ENCODE assay signal across 22 cellular contexts in the genomic region with DNA sequence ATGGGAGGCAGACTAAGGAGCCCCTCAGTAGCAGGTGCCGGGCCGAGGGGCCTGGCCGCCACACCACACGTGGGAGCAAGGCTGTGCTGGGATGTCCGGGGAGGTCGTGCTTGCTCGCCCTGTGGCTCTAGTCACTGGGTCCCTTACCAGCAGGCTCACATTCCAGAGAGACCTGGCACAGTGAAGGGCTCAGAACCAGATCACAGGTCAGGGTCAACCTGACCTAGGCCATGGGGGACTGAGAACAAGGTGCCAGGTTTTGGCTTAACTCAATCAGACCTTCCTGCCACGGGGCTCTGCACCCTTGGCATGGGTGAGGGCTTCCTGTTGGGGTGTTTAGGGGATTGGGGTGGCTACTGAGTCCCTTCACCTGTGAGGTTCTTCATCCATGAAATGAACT. TPM values are rescaled to one million over a fixed set of nuclear protein-coding genes. Genes with fewer than 3 reads are reported as not detected.
"Had no signal": no experiment of that assay in that cellular context is flagged by ENCODE, and none has a peak within 500 bp of the region (broad histone marks: within the 10 kb centered on the region; RNA-seq: fewer than 3 reads in every experiment).

No MANE protein-coding gene starts in this region.

- H3K27me3 Mint-ChIP-seq: activated CD4-positive, alpha-beta T cell treated with anti-CD3 and anti-CD28 coated beads, Interleukin-2, amount 10 ng/mL, durations not matched to agents 24 days and 14 days; activated CD8-positive, alpha-beta T cell treated with anti-CD3 and anti-CD28 coated beads for 36 hours; central memory CD8-positive, alpha-beta T cell; stimulated activated naive CD8-positive, alpha-beta T cell treated with anti-CD3 and anti-CD28 coated beads, Interleukin-15, Interleukin-2, amounts not matched to agents 100 ng/mL and 50 ng/mL, for 24 hours had no signal

- DNase-seq: activated CD4-positive, alpha-beta T cell treated with anti-CD3 and anti-CD28 coated beads, Interleukin-2, amount 10 ng/mL, durations not matched to agents 24 days and 14 days; activated CD8-positive, alpha-beta T cell treated with anti-CD3 and anti-CD28 coated beads for 36 hours; activated effector memory CD4-positive, alpha-beta T cell treated with Interleukin-2 at 50 U/mL for 16 hours; activated naive CD4-positive, alpha-beta T cell treated with Interleukin-2 at 50 U/mL for 16 hours; activated T-cell treated with anti-CD3 and anti-CD28 coated beads, Interleukin-2, amount 50 U/mL, for 72 hours; anterior cingulate cortex; effector CD8-positive, alpha-beta T cell; esophagus squamous epithelium; foreskin melanocyte; heart right ventricle; kidney glomerular epithelial cell; left lung; lower lobe of right lung; mesendoderm; occipital lobe; psoas muscle; stimulated activated CD4-positive, alpha-beta T cell treated with anti-CD3 and anti-CD28 coated beads, Interleukin-15, amount 100 ng/mL, for 24 hours; stimulated activated CD4-positive, alpha-beta T cell treated with anti-CD3 and anti-CD28 coated beads, Interleukin-2, amount 100 ng/mL, for 24 hours; trophoblast cell had no signal

- H3K9me3 Mint-ChIP-seq: activated CD4-positive, alpha-beta T cell treated with anti-CD3 and anti-CD28 coated beads, Interleukin-2, amount 10 ng/mL, durations not matched to agents 24 days and 14 days; activated CD8-positive, alpha-beta T cell treated with anti-CD3 and anti-CD28 coated beads for 36 hours; activated T-cell treated with anti-CD3 and anti-CD28 coated beads, Interleukin-2, amount 50 U/mL, for 72 hours; central memory CD8-positive, alpha-beta T cell; stimulated activated naive CD8-positive, alpha-beta T cell treated with anti-CD3 and anti-CD28 coated beads, Interleukin-15, Interleukin-2, amounts not matched to agents 100 ng/mL and 50 ng/mL, for 24 hours had no signal

- H3K4me3 Mint-ChIP-seq: activated CD4-positive, alpha-beta T cell treated with anti-CD3 and anti-CD28 coated beads, Interleukin-2, amount 10 ng/mL, durations not matched to agents 24 days and 14 days; activated CD8-positive, alpha-beta T cell treated with anti-CD3 and anti-CD28 coated beads for 36 hours; activated T-cell treated with anti-CD3 and anti-CD28 coated beads, Interleukin-2, amount 50 U/mL, for 72 hours; central memory CD8-positive, alpha-beta T cell; stimulated activated naive CD8-positive, alpha-beta T cell treated with anti-CD3 and anti-CD28 coated beads, Interleukin-15, Interleukin-2, amounts not matched to agents 100 ng/mL and 50 ng/mL, for 24 hours had no signal

- H3K27ac Mint-ChIP-seq: activated CD4-positive, alpha-beta T cell treated with anti-CD3 and anti-CD28 coated beads, Interleukin-2, amount 10 ng/mL, durations not matched to agents 24 days and 14 days; activated T-cell treated with anti-CD3 and anti-CD28 coated beads, Interleukin-2, amount 50 U/mL, for 72 hours had no signal

- ATAC-seq: activated CD8-positive, alpha-beta T cell treated with anti-CD3 and anti-CD28 coated beads for 36 hours; activated T-cell treated with anti-CD3 and anti-CD28 coated beads, Interleukin-2, amount 50 U/mL, for 72 hours; heart right ventricle; left lung; lower lobe of right lung; psoas muscle had no signal

RNA-seq across cellular contexts. Expression of a gene that starts 22.3 kb away (rescaled TPM):
- total RNA-seq: glomerular endothelial cell had no signal
